9 cellular contexts compared by ENCODE assay signal in the genomic region with DNA sequence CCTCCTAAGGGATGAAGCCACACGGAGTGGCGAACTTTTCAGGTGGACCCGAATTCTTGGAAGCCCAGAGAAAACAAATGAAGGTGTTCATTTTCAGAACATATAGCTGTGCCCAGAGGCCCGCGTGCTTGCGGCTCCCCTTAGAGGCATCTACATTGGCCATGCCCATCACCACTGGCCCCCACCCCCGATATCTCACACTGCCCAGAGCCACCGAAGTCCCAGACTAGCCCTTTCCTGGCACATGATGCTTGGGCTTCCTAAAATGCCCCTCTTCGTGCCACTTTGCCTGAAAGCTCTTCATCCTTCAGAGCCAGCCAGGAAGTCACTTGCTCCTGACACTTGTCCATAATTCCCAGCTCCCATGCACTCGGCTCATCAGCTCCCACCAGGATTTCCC. TPM values are rescaled to one million over a fixed set of nuclear protein-coding genes. Genes with fewer than 3 reads are reported as not detected.
DNase-seq lines count a peak whose midpoint lies in the region; ATAC-seq and TF ChIP-seq lines count a peak whose summit lies in the region.
"Had no signal": no experiment of that assay in that cellular context is flagged by ENCODE, and none has a peak within 500 bp of the region (broad histone marks: within the 10 kb centered on the region; RNA-seq: fewer than 3 reads in every experiment).

No MANE protein-coding gene starts in this region.

- H3K27me3 Mint-ChIP-seq in activated CD4-positive, alpha-beta T cell treated with anti-CD3 and anti-CD28 coated beads, Interleukin-2, amount 10 ng/mL, durations not matched to agents 7 days and 5 days, result no peaks in the 10 kb centered on the region
- H3K27me3 Mint-ChIP-seq in activated naive CD8-positive, alpha-beta T cell treated with anti-CD3 and anti-CD28 coated beads, Interleukin-2, amount 50 U/mL, for 24 hours, result peaks cover 4% of the 10 kb centered on the region

- peak overlapping the region; percentile 100 for H3K27ac Mint-ChIP-seq in activated CD4-positive, alpha-beta T cell treated with anti-CD3 and anti-CD28 coated beads, Interleukin-2, amount 10 ng/mL, durations not matched to agents 7 days and 5 days
- peak overlapping the region; percentile 100 for H3K27ac Mint-ChIP-seq in activated naive CD8-positive, alpha-beta T cell treated with anti-CD3 and anti-CD28 coated beads, Interleukin-2, amount 50 U/mL, for 24 hours

- H3K23ac ChIP-seq in mesendoderm (ENCODE audit: low read length), result no peak overlapping the region

- H3K9me3 Mint-ChIP-seq in activated CD4-positive, alpha-beta T cell treated with anti-CD3 and anti-CD28 coated beads, Interleukin-2, amount 10 ng/mL, durations not matched to agents 7 days and 5 days, result no peaks in the 10 kb centered on the region
- no peaks in the 10 kb centered on the region for H3K9me3 Mint-ChIP-seq in activated naive CD8-positive, alpha-beta T cell treated with anti-CD3 and anti-CD28 coated beads, Interleukin-2, amount 50 U/mL, for 24 hours

- H3K79me1 ChIP-seq in mesendoderm (ENCODE audit: low read length), result peaks cover 5% of the 10 kb centered on the region

- H2AK5ac ChIP-seq in mesendoderm (ENCODE audit: low read length), result peak overlapping the region; percentile 86

- H3K4me3 Mint-ChIP-seq in activated CD4-positive, alpha-beta T cell treated with anti-CD3 and anti-CD28 coated beads, Interleukin-2, amount 10 ng/mL, durations not matched to agents 7 days and 5 days, result peak overlapping the region; percentile 98
- H3K4me3 Mint-ChIP-seq in activated naive CD8-positive, alpha-beta T cell treated with anti-CD3 and anti-CD28 coated beads, Interleukin-2, amount 50 U/mL, for 24 hours, result peak overlapping the region; percentile 97

- H4K5ac ChIP-seq in mesendoderm (ENCODE audit: low read length), result no peak overlapping the region

- no peak overlapping the region for H2BK5ac ChIP-seq in mesendoderm (ENCODE audit: low read length)

- H3K9ac ChIP-seq in mesendoderm (ENCODE audit: low read length), result peak overlapping the region; percentile 33

- peaks cover 15% of the 10 kb centered on the region for H3K36me3 Mint-ChIP-seq in activated CD4-positive, alpha-beta T cell treated with anti-CD3 and anti-CD28 coated beads, Interleukin-2, amount 10 ng/mL, durations not matched to agents 7 days and 5 days (ENCODE audit: low read depth)
- H3K36me3 Mint-ChIP-seq in activated naive CD8-positive, alpha-beta T cell treated with anti-CD3 and anti-CD28 coated beads, Interleukin-2, amount 50 U/mL, for 24 hours (ENCODE audit: low read depth), result peaks cover 24% of the 10 kb centered on the region

- no peak overlapping the region for H4K8ac ChIP-seq in mesendoderm (ENCODE audit: low read depth, low read length)

- H3K4me3 ChIP-seq in mesendoderm (ENCODE audit: low read length), result no peak overlapping the region
- no peak overlapping the region for H3K4me3 ChIP-seq in testis

- no peak for DNase-seq in activated CD4-positive, alpha-beta T cell treated with anti-CD3 and anti-CD28 coated beads, Interleukin-2, amount 10 ng/mL, durations not matched to agents 7 days and 5 days
- no peak for DNase-seq in activated CD4-positive, alpha-beta T cell treated with anti-CD3 and anti-CD28 coated beads, Interleukin-2, amount 50 U/mL, for 4 hours
- no peak for DNase-seq in activated naive CD8-positive, alpha-beta T cell treated with anti-CD3 and anti-CD28 coated beads, Interleukin-2, amount 50 U/mL, for 24 hours
- DNase-seq in mesendoderm (no peak), testis (no peak), NCI-H2107 (lab: John Stamatoyannopoulos, UW) (no peak), SKM-1 treated with dmso at 0.1 percent for 144 hours (lab: John Stamatoyannopoulos, UW; ENCODE audit: unreplicated experiment) (no peak)
- DNase-seq: NCI-H1694 treated with DMSO at 0.1 percent for 48 hours had no signal

- H3K4me1 Mint-ChIP-seq in activated CD4-positive, alpha-beta T cell treated with anti-CD3 and anti-CD28 coated beads, Interleukin-2, amount 10 ng/mL, durations not matched to agents 7 days and 5 days, result peaks cover 56% of the 10 kb centered on the region
- peaks cover 47% of the 10 kb centered on the region for H3K4me1 Mint-ChIP-seq in activated naive CD8-positive, alpha-beta T cell treated with anti-CD3 and anti-CD28 coated beads, Interleukin-2, amount 50 U/mL, for 24 hours

- no peak overlapping the region for H2BK120ac ChIP-seq in mesendoderm (ENCODE audit: low read depth, low read length)

- ATAC-seq in activated naive CD8-positive, alpha-beta T cell treated with anti-CD3 and anti-CD28 coated beads, Interleukin-2, amount 50 U/mL, for 24 hours, result no peak
- no peak for ATAC-seq in GM18502 (IDR thresholded peaks at IDR 0.05; ENCODE audit: poor library complexity, unreplicated experiment)

- no peak overlapping the region for H3K4ac ChIP-seq in mesendoderm (ENCODE audit: low read depth, low read length)

- H3K4me2 ChIP-seq in mesendoderm (ENCODE audit: low read length), result no peak overlapping the region

- TF ChIP-seq CTCF in testis (IDR thresholded peaks at IDR 0.05), result no peak

- intact Hi-C loops in testis (cut with DNase I; ENCODE audit: low total_unique reads), result no loop called here

- no peak overlapping the region for H3K27ac ChIP-seq in mesendoderm (ENCODE audit: low read depth, low read length)
- H3K27ac ChIP-seq in testis, result peak overlapping the region; percentile 97 to 99

- no peaks in the 10 kb centered on the region for H3K9me3 ChIP-seq in testis

- H3K56ac ChIP-seq in mesendoderm (ENCODE audit: low read length), result peak overlapping the region; percentile 26

- peaks cover 9% of the 10 kb centered on the region for H3K4me1 ChIP-seq in mesendoderm (ENCODE audit: control insufficient read depth, low read depth, low read length)
- H3K4me1 ChIP-seq in testis, result peaks cover 26% of the 10 kb centered on the region

- POLR2A ChIA-PET in activated CD4-positive, alpha-beta T cell treated with anti-CD3 and anti-CD28 coated beads, Interleukin-2, amount 10 ng/mL, durations not matched to agents 7 days and 5 days (lab: Charles Lee), result no interaction called here

- no peak overlapping the region for H2BK15ac ChIP-seq in mesendoderm (replicated peaks; ENCODE audit: low read depth)

- TF ChIP-seq POLR2A in testis (IDR thresholded peaks at IDR 0.05), result no peak

- H3K18ac ChIP-seq in mesendoderm (ENCODE audit: low read length), result no peak overlapping the region

- peaks cover 14% of the 10 kb centered on the region for H3K79me2 ChIP-seq in mesendoderm (ENCODE audit: control insufficient read depth, insufficient read depth, low read length)

- H3K27me3 ChIP-seq in mesendoderm (ENCODE audit: insufficient read depth, low read length, poor library complexity) (no peaks in the 10 kb centered on the region), testis (no peaks in the 10 kb centered on the region)

- no CpG with 5 or more reads among the region's 10 CpGs for WGBS in mesendoderm (ENCODE audit: extremely low coverage, insufficient coverage, low lambda C conversion rate)
- WGBS in testis, 2 donors, result 85 to 91% methylated on average over 10 of the region's 10 CpGs

- H3K36me3 ChIP-seq in mesendoderm (ENCODE audit: control insufficient read depth, insufficient read depth, low read length) (no peaks in the 10 kb centered on the region), testis (ENCODE audit: low read depth, missing control alignments) (no peaks in the 10 kb centered on the region)

- CTCF ChIA-PET in activated CD4-positive, alpha-beta T cell treated with anti-CD3 and anti-CD28 coated beads, Interleukin-2, amount 10 ng/mL, durations not matched to agents 7 days and 5 days (lab: Charles Lee), result interaction anchor here (1.3 to 3.8 kb wide), 2 partner anchors 11 to 51 kb away, joined by 6 to 65 read pairs; partner anchors contain the start of gene ACBD4

RNA-seq across cellular contexts. Expression of gene HEXIM1, which starts 2.1 kb away (rescaled TPM):
- total RNA-seq in activated CD4-positive, alpha-beta T cell treated with anti-CD3 and anti-CD28 coated beads, Interleukin-2, amount 10 ng/mL, durations not matched to agents 7 days and 5 days, result 10 to 100 TPM; 30.5 TPM
- 20.9 TPM for polyA plus RNA-seq in mesendoderm (2013, experiment 1 of 2)
- 20.6 TPM for polyA plus RNA-seq in mesendoderm (2013, experiment 2 of 2)
- 10 to 100 TPM; 51.8 to 68.8 TPM for total RNA-seq in testis
- 38.8 TPM for polyA plus RNA-seq in testis (ENCODE audit: insufficient read depth, low read depth, low replicate concordance)

RNA-seq across cellular contexts. Expression of gene ACBD4, which starts 10.7 kb away (rescaled TPM):
- 10 to 100 TPM; 18.4 to 19.7 TPM for total RNA-seq in activated CD4-positive, alpha-beta T cell treated with anti-CD3 and anti-CD28 coated beads, Interleukin-2, amount 10 ng/mL, durations not matched to agents 7 days and 5 days
- 1.4 TPM for polyA plus RNA-seq in mesendoderm (2013, experiment 1 of 2)
- 1.3 TPM for polyA plus RNA-seq in mesendoderm (2013, experiment 2 of 2)
- total RNA-seq in testis, result 1 to 10 TPM; 8.3 to 9.1 TPM
- polyA plus RNA-seq in testis (ENCODE audit: insufficient read depth, low read depth, low replicate concordance), result 7.5 TPM

RNA-seq across cellular contexts. Expression of gene PLCD3, which starts 13.9 kb away (rescaled TPM):
- 1 to 10 TPM; 3.0 to 4.1 TPM for total RNA-seq in activated CD4-positive, alpha-beta T cell treated with anti-CD3 and anti-CD28 coated beads, Interleukin-2, amount 10 ng/mL, durations not matched to agents 7 days and 5 days
- polyA plus RNA-seq in mesendoderm (2013, experiment 1 of 2), result 14.9 TPM
- polyA plus RNA-seq in mesendoderm (2013, experiment 2 of 2), result 14.1 TPM
- total RNA-seq in testis, result 100 to 1,000 TPM in 1 of 2 donors, 10 to 100 TPM in 1; 86.3 to 106 TPM
- polyA plus RNA-seq in testis (ENCODE audit: insufficient read depth, low read depth, low replicate concordance), result 62.2 TPM

RNA-seq across cellular contexts. Expression of gene HEXIM2, which starts 15.5 kb away (rescaled TPM):
- 1 to 10 TPM; 5.3 to 8.4 TPM for total RNA-seq in activated CD4-positive, alpha-beta T cell treated with anti-CD3 and anti-CD28 coated beads, Interleukin-2, amount 10 ng/mL, durations not matched to agents 7 days and 5 days
- polyA plus RNA-seq in mesendoderm (2013, experiment 1 of 2), result 3.4 TPM
- polyA plus RNA-seq in mesendoderm (2013, experiment 2 of 2), result 3.0 TPM
- total RNA-seq in testis, result 10 to 100 TPM; 35.9 to 47.7 TPM
- 76.8 TPM for polyA plus RNA-seq in testis (ENCODE audit: insufficient read depth, low read depth, low replicate concordance)

Comparison
In these comparisons a context has a peak if more than half of its experiments do, and no peak if none do; other contexts are left out.
1. RNA of gene PLCD3, which starts 13.9 kb away (total RNA-seq): 86.3 to 106 TPM in testis; 3.0 to 4.1 TPM in activated CD4-positive, alpha-beta T cell treated with anti-CD3 and anti-CD28 coated beads, Interleukin-2, amount 10 ng/mL, durations not matched to agents 7 days and 5 days; every median in the first group is over 10 times any median in the second.